1 cellular context compared by ENCODE assay signal in the genomic region with DNA sequence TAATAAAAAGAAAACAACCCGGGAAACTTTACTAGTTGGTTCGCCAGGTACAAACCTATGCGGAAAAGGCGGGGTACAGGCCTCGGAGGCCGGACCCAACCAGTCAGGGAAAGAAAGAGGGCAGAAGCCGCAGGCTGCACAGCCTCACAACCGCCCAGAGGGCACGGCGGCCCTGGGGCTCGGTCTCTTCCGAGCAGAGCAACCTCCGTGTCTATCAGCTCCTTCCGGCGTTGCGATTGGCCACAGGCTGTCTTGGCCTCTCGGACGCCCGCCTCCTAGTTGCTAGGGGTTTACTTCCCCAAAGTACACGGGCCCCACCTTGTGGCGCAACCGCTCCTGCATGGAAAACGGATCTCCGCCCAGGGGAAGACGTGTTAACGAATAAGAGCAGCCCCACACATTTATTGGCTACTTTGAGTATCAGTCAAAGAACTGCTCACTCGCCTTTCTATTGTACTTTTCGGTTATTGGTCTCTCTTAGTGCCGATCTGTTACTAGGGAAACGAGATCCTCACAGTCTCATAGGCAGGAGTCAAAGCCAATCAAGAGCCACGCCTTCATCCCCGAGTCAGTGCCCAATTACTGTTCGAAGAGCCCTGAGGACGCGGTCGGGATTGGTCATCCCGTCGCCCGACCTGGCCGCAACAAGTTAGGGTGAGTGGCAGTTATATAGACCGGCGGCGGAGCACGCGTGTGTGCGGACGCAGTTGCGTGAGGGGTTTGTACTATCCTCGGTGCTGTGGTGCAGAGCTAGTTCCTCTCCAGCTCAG.
A peak's percentile ranks its signal among the peaks of the same experiment; 100 is the strongest.
TF ChIP-seq lines count a peak whose summit lies in the region.

A gene (plus strand): TSS at position 696 of the 770 bp plus-strand sequence. CDS start 14,667 bp downstream, outside the sequence.

TF ChIP-seq in H1, 55 proteins besides CTCF, POLR2A, EP300 and RAD21:
- peak; percentile 97 for TF ChIP-seq TBP (IDR thresholded peaks at IDR 0.05; ENCODE audit: low read depth, low read length)
- TF ChIP-seq TAF1 (IDR thresholded peaks at IDR 0.05; ENCODE audit: low read depth, low read length): peak; percentile 92
- peak; percentile 81 for TF ChIP-seq BACH1 (IDR thresholded peaks at IDR 0.05; ENCODE audit: low read length)
- no peak for TF ChIP-seq HDAC6 (IDR thresholded peaks at IDR 0.05; ENCODE audit: low read depth, low read length)
- TF ChIP-seq ASH2L (IDR thresholded peaks at IDR 0.05; ENCODE audit: low read length): peak; percentile 41
- TF ChIP-seq POLR2AphosphoS5 (IDR thresholded peaks at IDR 0.05; ENCODE audit: low read depth, low read length): peak; percentile 99
- TF ChIP-seq SP2 (IDR thresholded peaks at IDR 0.05; ENCODE audit: low read length): peak; percentile 95
- TF ChIP-seq EZH2 (IDR thresholded peaks at IDR 0.05; ENCODE audit: low read depth, low read length, severe bottlenecking): no peak
- no peak for TF ChIP-seq TEAD4 (IDR thresholded peaks at IDR 0.05; ENCODE audit: low read depth, low read length)
- TF ChIP-seq, protein P1, sequence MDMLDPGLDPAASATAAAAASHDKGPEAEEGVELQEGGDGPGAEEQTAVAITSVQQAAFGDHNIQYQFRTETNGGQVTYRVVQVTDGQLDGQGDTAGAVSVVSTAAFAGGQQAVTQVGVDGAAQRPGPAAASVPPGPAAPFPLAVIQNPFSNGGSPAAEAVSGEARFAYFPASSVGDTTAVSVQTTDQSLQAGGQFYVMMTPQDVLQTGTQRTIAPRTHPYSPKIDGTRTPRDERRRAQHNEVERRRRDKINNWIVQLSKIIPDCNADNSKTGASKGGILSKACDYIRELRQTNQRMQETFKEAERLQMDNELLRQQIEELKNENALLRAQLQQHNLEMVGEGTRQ (IDR thresholded peaks at IDR 0.05; ENCODE audit: low read length): no peak
- TF ChIP-seq CBX5 (IDR thresholded peaks at IDR 0.05; ENCODE audit: low read depth, low read length): no peak
- TF ChIP-seq RFX5 (IDR thresholded peaks at IDR 0.05; ENCODE audit: borderline replicate concordance, low read depth, low read length): peak; percentile 27; the same call in 1 of the 2 replicates
- peak; percentile 99 for TF ChIP-seq CEBPB (IDR thresholded peaks at IDR 0.05; ENCODE audit: low read depth, low read length)
- TF ChIP-seq FOSL1 (IDR thresholded peaks at IDR 0.05; ENCODE audit: insufficient read depth, low read depth, low read length): no peak
- 0 out of 2 replicates have a peak, but pooled peaks have one; percentile 20 for TF ChIP-seq GTF2F1 (IDR thresholded peaks at IDR 0.05; ENCODE audit: borderline replicate concordance, low read depth, low read length)
- peak in 1 of 2 experiments; percentile 40; a peak in 2 of 4 replicates for TF ChIP-seq HDAC2 (IDR thresholded peaks at IDR 0.05; ENCODE audit: borderline replicate concordance in 1 of 2, low read depth in 2 of 2, low read length in 2 of 2)
- TF ChIP-seq TAF7 (optimal IDR thresholded peaks at IDR 0.05; ENCODE audit: borderline replicate concordance, low read depth, low read length): peak; percentile 95
- peak; percentile 80 for TF ChIP-seq CREB1 (IDR thresholded peaks at IDR 0.05)
- TF ChIP-seq PHF8 (conservative IDR thresholded peaks at IDR 0.05; ENCODE audit: low read depth, low read length): peak; percentile 91
- TF ChIP-seq CHD2 (IDR thresholded peaks at IDR 0.05; ENCODE audit: low read length): peak; percentile 94
- TF ChIP-seq YY1 (IDR thresholded peaks at IDR 0.05; ENCODE audit: low read depth, low read length): peak; percentile 63; the same call in 1 of the 2 replicates
- peak in 1 of 2 experiments; percentile 84; a peak in 2 of 4 replicates for TF ChIP-seq SIN3A (conservative IDR thresholded peaks at IDR 0.05 in 1 of 2, IDR thresholded peaks at IDR 0.05 in 1 of 2; ENCODE audit: low read depth in 1 of 2, low read length in 2 of 2)
- TF ChIP-seq NRF1 (IDR thresholded peaks at IDR 0.05; ENCODE audit: low read depth, low read length): no peak
- peak; percentile 99 for TF ChIP-seq SP1 (IDR thresholded peaks at IDR 0.05; ENCODE audit: low read depth, low read length)
- TF ChIP-seq, protein P2, sequence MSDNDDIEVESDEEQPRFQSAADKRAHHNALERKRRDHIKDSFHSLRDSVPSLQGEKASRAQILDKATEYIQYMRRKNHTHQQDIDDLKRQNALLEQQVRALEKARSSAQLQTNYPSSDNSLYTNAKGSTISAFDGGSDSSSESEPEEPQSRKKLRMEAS (IDR thresholded peaks at IDR 0.05): peak; percentile 82
- TF ChIP-seq SP4 (IDR thresholded peaks at IDR 0.05; ENCODE audit: low read length): peak; percentile 88
- no peak for TF ChIP-seq POU5F1 (IDR thresholded peaks at IDR 0.05; ENCODE audit: low read depth, low read length)
